In the genomic region with DNA sequence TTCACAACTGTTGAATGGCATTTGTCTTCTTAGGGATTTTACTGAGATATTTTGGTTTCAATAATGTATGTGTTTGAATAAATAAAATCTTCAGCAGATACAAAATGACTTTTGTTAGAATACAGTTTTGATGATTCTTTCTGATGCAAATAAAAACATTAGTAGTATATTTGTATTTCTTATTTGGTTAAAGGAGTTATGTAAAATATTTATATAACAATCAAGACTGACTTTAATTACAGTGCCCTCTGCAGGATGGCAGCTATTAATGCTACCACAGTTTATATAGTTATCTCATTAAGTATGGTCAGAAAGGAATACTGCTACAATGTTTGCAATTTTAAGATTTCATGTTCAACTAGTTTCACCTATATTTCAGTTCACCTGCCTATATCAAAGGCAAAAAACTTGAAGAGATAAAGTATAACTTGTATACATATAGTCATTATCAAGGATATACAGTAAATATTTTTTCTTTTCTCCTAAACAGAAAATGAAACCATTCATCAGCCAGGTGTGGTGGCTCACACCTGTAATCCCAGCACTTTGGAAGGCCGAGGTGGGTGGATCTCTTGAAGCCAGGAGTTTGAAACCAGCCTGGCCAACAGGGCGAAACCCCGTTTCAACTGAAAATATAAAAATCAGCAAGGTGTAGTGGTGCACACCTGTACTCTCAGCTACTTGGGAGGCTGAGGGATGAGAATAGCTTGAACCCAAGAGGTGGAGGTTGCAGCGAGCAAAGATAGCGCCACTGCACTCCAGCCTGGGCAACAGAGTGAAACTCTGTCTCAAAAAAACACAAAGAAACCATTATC, we compare ENCODE assay signal across 8 cellular contexts. TPM values are rescaled to one million over a fixed set of nuclear protein-coding genes. Genes with fewer than 3 reads are reported as not detected.
DNase-seq lines count a peak whose midpoint lies in the region; ATAC-seq and TF ChIP-seq lines count a peak whose summit lies in the region.

No MANE protein-coding gene starts in this region.

- ATAC-seq in psoas muscle = peak in 3 of 4 donors; percentile 65 to 83 (median 74)
- no peak for ATAC-seq in GM19023 (IDR thresholded peaks at IDR 0.05; ENCODE audit: unreplicated experiment)

- H3K27ac ChIP-seq in psoas muscle (no peak overlapping the region), neuronal stem cell (replicated peaks; ENCODE audit: low read length) (no peak overlapping the region)

- no peak overlapping the region for H3K14ac ChIP-seq in neuronal stem cell (ENCODE audit: low read length)

- H3K9me3 ChIP-seq in psoas muscle = peaks cover 5% of the 10 kb centered on the region
- H3K9me3 ChIP-seq in neuronal stem cell (replicated peaks in 1 of 2; ENCODE audit: control insufficient read depth in 2 of 2, insufficient read depth in 1 of 2, low read depth in 1 of 2, low read length in 2 of 2) = peaks cover 0 to 9% of the 10 kb centered on the region in 2 donors

- H3K9ac ChIP-seq in neuronal stem cell (ENCODE audit: low read depth, low read length, poor library complexity) = no peak overlapping the region

- no peaks in the 10 kb centered on the region for H3K9me3 Mint-ChIP-seq in endothelial cell (ENCODE audit: unreplicated experiment)

- no peaks in the 10 kb centered on the region for H3K27me3 ChIP-seq in psoas muscle (ENCODE audit: insufficient read depth in 3 of 3, low read length in 2 of 3)
- H3K27me3 ChIP-seq in H7 (ENCODE audit: control insufficient read depth, insufficient read depth, low read length) = no peaks in the 10 kb centered on the region
- H3K27me3 ChIP-seq in neuronal stem cell (ENCODE audit: control insufficient read depth in 3 of 3, insufficient read depth in 3 of 3, low read depth in 1 of 3, low read length in 3 of 3) = no peaks in the 10 kb centered on the region

- TF ChIP-seq CTCF in NB4 (IDR thresholded peaks at IDR 0.05; ENCODE audit: low read depth, low read length) (peak; percentile 32), endothelial cell (IDR thresholded peaks at IDR 0.05; ENCODE audit: unreplicated experiment) (peak; percentile 75), psoas muscle (IDR thresholded peaks at IDR 0.05) (peak; percentile 68)

- no peak overlapping the region for H3K27ac Mint-ChIP-seq in endothelial cell (ENCODE audit: unreplicated experiment)

- no peak overlapping the region for H3K4me3 ChIP-seq in NB4 (ENCODE audit: low read depth, low read length)
- H3K4me3 ChIP-seq in psoas muscle = no peak overlapping the region
- no peak overlapping the region for H3K4me3 ChIP-seq in H7 (ENCODE audit: insufficient read depth, low read depth, low read length)
- H3K4me3 ChIP-seq in neuronal stem cell (ENCODE audit: low read length in 2 of 2) = peak overlapping the region in 1 of 2 donors; percentile 46

- H3K27me3 Mint-ChIP-seq in endothelial cell (ENCODE audit: unreplicated experiment) = no peaks in the 10 kb centered on the region

- peaks cover 18% of the 10 kb centered on the region for H3K4me1 ChIP-seq in psoas muscle
- no peaks in the 10 kb centered on the region for H3K4me1 ChIP-seq in neuronal stem cell (ENCODE audit: control insufficient read depth in 2 of 2, insufficient read depth in 1 of 2, low read depth in 1 of 2, low read length in 2 of 2)

- DNase-seq in NCI-H748 (lab: John Stamatoyannopoulos, UW; ENCODE audit: unreplicated experiment) (peak; percentile 12), NCI-H748 treated with DMSO at 0.1 percent for 48 hours (lab: John Stamatoyannopoulos, UW) (no peak), NB4 (ENCODE audit: low read depth) (peak; percentile 27), endothelial cell (ENCODE audit: low spot score) (no peak), psoas muscle (no peak), H7 (no peak), neuronal stem cell (ENCODE audit: low spot score) (no peak)

- no peak overlapping the region for H2BK12ac ChIP-seq in neuronal stem cell (ENCODE audit: low read length)

- WGBS in psoas muscle, 3 donors = 86 to 90% (median 90%) methylated on average over 5 of the region's 5 CpGs
- WGBS in neuronal stem cell (ENCODE audit: extremely low coverage in 2 of 2, insufficient read length in 2 of 2, insufficient replicate concordance in 1 of 2), 2 donors = no CpG with 5 or more reads among the region's 5 CpGs

- H2AK5ac ChIP-seq in neuronal stem cell (ENCODE audit: low read depth, low read length) = no peak overlapping the region

- no peak overlapping the region for H4K91ac ChIP-seq in neuronal stem cell (ENCODE audit: low read depth, low read length, poor library complexity)

- H2BK15ac ChIP-seq in neuronal stem cell (ENCODE audit: low read length) = no peak overlapping the region

- no peak overlapping the region for H3K4me2 ChIP-seq in neuronal stem cell (ENCODE audit: insufficient read depth, low read length, poor library complexity, severe bottlenecking)

- H2BK5ac ChIP-seq in neuronal stem cell (ENCODE audit: low read length) = no peak overlapping the region

- H3K23ac ChIP-seq in neuronal stem cell (ENCODE audit: low read depth, low read length, poor library complexity) = no peak overlapping the region

- TF ChIP-seq POLR2A in NB4 (IDR thresholded peaks at IDR 0.05; ENCODE audit: extremely low read depth, insufficient read length) = no peak

- H3K36me3 ChIP-seq in psoas muscle (ENCODE audit: insufficient read depth in 1 of 2, low read depth in 1 of 2) (peaks cover 2 to 80% of the 10 kb centered on the region in 2 donors), H7 (replicated peaks; ENCODE audit: control insufficient read depth, insufficient read depth, low read length) (peaks cover 15% of the 10 kb centered on the region), neuronal stem cell (replicated peaks in 1 of 2; ENCODE audit: control insufficient read depth in 2 of 2, insufficient read depth in 2 of 2, low read length in 2 of 2) (peaks cover 15 to 96% of the 10 kb centered on the region in 2 donors)

- H3K36me3 Mint-ChIP-seq in endothelial cell (ENCODE audit: low read depth, unreplicated experiment) = peaks cover 14% of the 10 kb centered on the region

- no peak overlapping the region for H3K4ac ChIP-seq in neuronal stem cell (ENCODE audit: low read length)

- no peaks in the 10 kb centered on the region for H3K4me1 Mint-ChIP-seq in endothelial cell (ENCODE audit: unreplicated experiment)

- H4K8ac ChIP-seq in neuronal stem cell (ENCODE audit: low read depth, low read length) = no peak overlapping the region

- H3K4me3 Mint-ChIP-seq in endothelial cell (ENCODE audit: unreplicated experiment) = no peak overlapping the region

- intact Hi-C loops in psoas muscle (cut with DNase I) = loop anchor here in 1 of 2 donors (5.0 kb wide), 1 partner anchor 101 kb away; no protein-coding TSS in a partner anchor

- no peak overlapping the region for H2BK120ac ChIP-seq in neuronal stem cell (ENCODE audit: low read depth, low read length)

- H2AFZ ChIP-seq in neuronal stem cell (ENCODE audit: low read length) = no peak overlapping the region

- H3K79me1 ChIP-seq in neuronal stem cell (ENCODE audit: low read depth, low read length) = no peaks in the 10 kb centered on the region

- H3K18ac ChIP-seq in neuronal stem cell (ENCODE audit: low read length) = no peak overlapping the region

RNA-seq across cellular contexts. Expression of a gene that starts 19.8 kb away (rescaled TPM):
- total RNA-seq in endothelial cell (ENCODE audit: unreplicated experiment) = 42.2 TPM
- total RNA-seq in psoas muscle = 10 to 100 TPM; 42.5 to 71.9 (median 51.7) TPM
- 10 to 100 TPM; 11.8 to 57.5 (median 21.0) TPM for polyA plus RNA-seq in psoas muscle
- total RNA-seq in H7 (2014; rRNA removed; shearing (Covaris generic)) = 66.4 and 101 TPM in 2 replicates
- 50.0 TPM for polyA plus RNA-seq in neuronal stem cell (2013, experiment 1 of 2)
- 49.6 TPM for polyA plus RNA-seq in neuronal stem cell (2013, experiment 2 of 2)

Comparison
In these comparisons a context has a peak if more than half of its experiments do, and no peak if none do; other contexts are left out.
1. DNase-seq: peak in NCI-H748 (single experiment) and NB4 (single experiment); none in NCI-H748 treated with DMSO at 0.1 percent for 48 hours (single experiment), endothelial cell (single experiment), psoas muscle (0 of 2), H7 (single experiment) and neuronal stem cell (single experiment).
2. Peak in every context shown above with its lines, with median percentiles within 50 percentile points of each other: CTCF ChIP-seq.